ENCODE assay signal across 8 cellular contexts in genomic region chr1:42845866-42846256, GRCh38.
A peak's percentile ranks its signal among the peaks of the same experiment; 100 is the strongest.
DNase-seq lines count a peak whose midpoint lies in the region; ATAC-seq and TF ChIP-seq lines count a peak whose summit lies in the region.

No MANE protein-coding gene starts in this region.

- H3K36me3 ChIP-seq in KOPT-K1 (ENCODE audit: insufficient read depth, low read length), result peaks cover 18% of the 10 kb centered on the region
- peaks cover under 1% of the 10 kb centered on the region for H3K36me3 ChIP-seq in effector memory CD4-positive, alpha-beta T cell (ENCODE audit: control insufficient read depth, insufficient read depth, low read length)

- no peaks in the 10 kb centered on the region for H3K27me3 Mint-ChIP-seq in nephron (ENCODE audit: low read depth)

- ATAC-seq in GM19438 (IDR thresholded peaks at IDR 0.05; ENCODE audit: low read depth, unreplicated experiment) (peak; percentile 18), HG02885 (IDR thresholded peaks at IDR 0.05; ENCODE audit: poor library complexity, unreplicated experiment) (no peak), GM18873 (IDR thresholded peaks at IDR 0.05; ENCODE audit: low FRiP score, unreplicated experiment) (no peak)

- no peaks in the 10 kb centered on the region for H3K27me3 ChIP-seq in effector memory CD4-positive, alpha-beta T cell (replicated peaks; ENCODE audit: control insufficient read depth, insufficient read depth, low read length, poor library complexity, severe bottlenecking)

- H3K27ac Mint-ChIP-seq in nephron, result peak overlapping the region; percentile 55 to 87 (median 80)

- peaks cover 5% of the 10 kb centered on the region for H3K9me3 Mint-ChIP-seq in nephron

- peak overlapping the region; percentile 96 to 100 (median 97) for H3K4me3 Mint-ChIP-seq in nephron

- no peak for DNase-seq in effector memory CD4-positive, alpha-beta T cell
- no peak for DNase-seq in iPS-NIHi7 (ENCODE audit: extremely low spot score)

- no peaks in the 10 kb centered on the region for H3K9me3 ChIP-seq in KOPT-K1 (ENCODE audit: insufficient read depth, low read length, poor library complexity, severe bottlenecking)
- H3K9me3 ChIP-seq in effector memory CD4-positive, alpha-beta T cell (ENCODE audit: control insufficient read depth, low read length), result no peaks in the 10 kb centered on the region

- H3K27ac ChIP-seq in 22Rv1 (peak overlapping the region; percentile 60; the same call in 1 of the 2 replicates), KOPT-K1 (ENCODE audit: low read depth, low read length, poor library complexity, severe bottlenecking) (peak overlapping the region; percentile 59)
- H3K27ac ChIP-seq in effector memory CD4-positive, alpha-beta T cell (ENCODE audit: insufficient read depth, low read length, poor library complexity, severe bottlenecking), result peak overlapping the region; percentile 47

- H3K4me1 Mint-ChIP-seq in nephron, result peaks cover 34% of the 10 kb centered on the region

- peaks cover 7% of the 10 kb centered on the region for H3K4me1 ChIP-seq in effector memory CD4-positive, alpha-beta T cell (ENCODE audit: control insufficient read depth, insufficient read depth, low read length, poor library complexity, severe bottlenecking)

- peaks cover 35% of the 10 kb centered on the region for H3K36me3 Mint-ChIP-seq in nephron (ENCODE audit: low read depth)

- H3K4me3 ChIP-seq in effector memory CD4-positive, alpha-beta T cell (ENCODE audit: insufficient read depth, low read depth, low read length, poor library complexity, severe bottlenecking), result peak overlapping the region; percentile 77

- TF ChIP-seq CTCF in 22Rv1 (IDR thresholded peaks at IDR 0.05) (no peak), nephron (IDR thresholded peaks at IDR 0.05; ENCODE audit: unreplicated experiment in 3 of 3) (no peak)
